Comparison of ENCODE assay signal across 8 cellular contexts in the genomic region with DNA sequence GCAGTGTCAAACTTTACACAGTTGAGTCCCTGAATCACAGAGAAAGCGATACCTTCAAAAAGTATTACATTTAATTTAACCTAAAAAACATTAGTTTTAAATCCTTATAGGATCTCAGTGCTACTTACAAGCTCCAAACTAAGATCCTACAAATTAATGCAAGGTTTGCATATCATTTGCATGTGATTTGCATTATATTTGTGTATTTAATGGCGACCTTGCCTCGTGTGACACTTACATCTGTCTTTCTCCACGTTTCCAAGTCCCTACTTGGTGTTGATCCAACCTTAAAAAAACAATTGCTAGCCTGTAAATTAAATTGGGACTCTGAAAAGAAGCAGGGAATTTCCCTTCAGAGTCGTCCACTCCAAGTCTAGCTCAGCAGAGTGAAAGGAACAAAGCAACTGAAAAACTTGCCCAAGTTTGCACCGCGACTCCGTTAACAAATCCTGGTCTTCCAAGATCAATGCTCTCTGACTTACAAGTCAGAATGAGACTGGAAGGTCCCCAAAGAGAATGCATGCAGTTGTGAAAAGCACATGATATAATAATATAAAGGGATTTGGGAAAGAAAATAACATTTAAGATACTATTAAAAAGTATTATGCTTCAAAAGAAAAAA. TPM values are rescaled to one million over a fixed set of nuclear protein-coding genes. Genes with fewer than 3 reads are reported as not detected.
DNase-seq lines count a peak whose midpoint lies in the region; ATAC-seq and TF ChIP-seq lines count a peak whose summit lies in the region.

No MANE protein-coding gene starts in this region.

- DNase-seq in CD8-positive, alpha-beta T cell: no peak
- DNase-seq in NCI-H526 treated with DMSO at 0.1 percent for 48 hours (lab: John Stamatoyannopoulos, UW): peak; percentile 99
- no peak for DNase-seq in effector memory CD8-positive, alpha-beta T cell
- no peak for DNase-seq in GM20000 (ENCODE audit: low spot score)
- DNase-seq in foreskin keratinocyte: no peak

- TF ChIP-seq CTCF in CD8-positive, alpha-beta T cell (IDR thresholded peaks at IDR 0.05): no peak
- TF ChIP-seq CTCF in neutrophil (IDR thresholded peaks at IDR 0.05): no peak
- TF ChIP-seq CTCF in GM20000 (IDR thresholded peaks at IDR 0.05; ENCODE audit: extremely low read depth, missing control alignments): no peak
- TF ChIP-seq CTCF in foreskin keratinocyte (conservative IDR thresholded peaks at IDR 0.05): no peak

- no peak overlapping the region for H3K27ac ChIP-seq in CD8-positive, alpha-beta T cell (ENCODE audit: low read depth, low read length)
- peak overlapping the region; percentile 78 for H3K27ac ChIP-seq in neutrophil
- H3K27ac ChIP-seq in foreskin keratinocyte: no peak overlapping the region

- CTCF ChIA-PET in CD8-positive, alpha-beta T cell (lab: Charles Lee): interaction anchor here (0.9 to 3.9 kb wide), 9 partner anchors 11 to 69 kb away, joined by 3 to 22 read pairs (median 8); no protein-coding TSS in a partner anchor

- H3K4me1 Mint-ChIP-seq in CD8-positive, alpha-beta T cell (ENCODE audit: low read depth): peaks cover 41% of the 10 kb centered on the region
- H3K4me1 Mint-ChIP-seq in effector memory CD8-positive, alpha-beta T cell (ENCODE audit: low read depth in 2 of 2): peaks cover 42 to 51% of the 10 kb centered on the region in 2 donors

- no peaks in the 10 kb centered on the region for H3K36me3 ChIP-seq in CD8-positive, alpha-beta T cell (ENCODE audit: insufficient read depth, low read length)
- H3K36me3 ChIP-seq in neutrophil: no peaks in the 10 kb centered on the region

- POLR2A ChIA-PET in CD8-positive, alpha-beta T cell (lab: Charles Lee): interaction anchor here (0.6 to 8.2 kb wide), 16 partner anchors 10 to 194 kb away, joined by 3 to 100 read pairs (median 6); partner anchors contain the start of genes KAT7 and SLC35B1

- H3K27me3 ChIP-seq in CD8-positive, alpha-beta T cell (ENCODE audit: insufficient read depth, low read length): no peaks in the 10 kb centered on the region
- H3K27me3 ChIP-seq in neutrophil (no peaks in the 10 kb centered on the region), foreskin keratinocyte (peaks cover 14% of the 10 kb centered on the region)

- intact Hi-C loops in CD8-positive, alpha-beta T cell (cut with DNase I, micrococcal nuclease): loop anchor here (1.0 to 5.0 kb wide), 5 partner anchors 24 to 822 kb away; partner anchors contain the start of genes KAT7 (in 2 of the 2), SNF8 (in 1 of the 2) and SPOP (in 1 of the 2)

- no peaks in the 10 kb centered on the region for H3K9me3 Mint-ChIP-seq in CD8-positive, alpha-beta T cell
- no peaks in the 10 kb centered on the region for H3K9me3 Mint-ChIP-seq in effector memory CD8-positive, alpha-beta T cell

- no peaks in the 10 kb centered on the region for H3K27me3 Mint-ChIP-seq in CD8-positive, alpha-beta T cell (ENCODE audit: low read depth)
- no peaks in the 10 kb centered on the region for H3K27me3 Mint-ChIP-seq in effector memory CD8-positive, alpha-beta T cell

- peak overlapping the region; percentile 84 for H3K4me3 Mint-ChIP-seq in CD8-positive, alpha-beta T cell
- peak overlapping the region; percentile 95 to 97 for H3K4me3 Mint-ChIP-seq in effector memory CD8-positive, alpha-beta T cell

- H3K27ac Mint-ChIP-seq in CD8-positive, alpha-beta T cell: peak overlapping the region; percentile 76
- peak overlapping the region; percentile 95 to 99 for H3K27ac Mint-ChIP-seq in effector memory CD8-positive, alpha-beta T cell

- H3K9me3 ChIP-seq in CD8-positive, alpha-beta T cell (ENCODE audit: low read length): no peaks in the 10 kb centered on the region
- H3K9me3 ChIP-seq in neutrophil: no peaks in the 10 kb centered on the region

- no peak overlapping the region for H3K4me3 ChIP-seq in CD8-positive, alpha-beta T cell (ENCODE audit: low read depth, low read length)
- H3K4me3 ChIP-seq in neutrophil (ENCODE audit: low read depth in 1 of 2, low read length in 1 of 2): peak overlapping the region; percentile 75 to 79

- H3K36me3 Mint-ChIP-seq in CD8-positive, alpha-beta T cell: peaks cover 22% of the 10 kb centered on the region
- peaks cover 24% of the 10 kb centered on the region for H3K36me3 Mint-ChIP-seq in effector memory CD8-positive, alpha-beta T cell (ENCODE audit: insufficient read depth)

- no peak for ATAC-seq in CD8-positive, alpha-beta T cell
- ATAC-seq in effector memory CD8-positive, alpha-beta T cell (replicated peaks): no peak
- ATAC-seq in GM21381 (IDR thresholded peaks at IDR 0.05; ENCODE audit: unreplicated experiment) (no peak), foreskin keratinocyte (no peak), GM18907 (IDR thresholded peaks at IDR 0.05; ENCODE audit: unreplicated experiment) (no peak)

- H3K4me1 ChIP-seq in CD8-positive, alpha-beta T cell (ENCODE audit: insufficient read depth, low read length): peaks cover 35% of the 10 kb centered on the region
- H3K4me1 ChIP-seq in neutrophil (ENCODE audit: control insufficient read depth in 1 of 2, insufficient read depth in 1 of 2, low read depth in 1 of 2, low read length in 1 of 2): peaks cover 24 to 32% of the 10 kb centered on the region in 2 experiments
- peaks cover 4% of the 10 kb centered on the region for H3K4me1 ChIP-seq in foreskin keratinocyte

RNA-seq across cellular contexts. Expression of gene FAM117A, which starts 0.7 kb away (rescaled TPM):
- 10 to 100 TPM; 23.4 to 28.7 TPM for total RNA-seq in CD8-positive, alpha-beta T cell
- 6.9 and 7.2 TPM in 2 replicates for total RNA-seq in foreskin keratinocyte
- polyA plus RNA-seq in foreskin keratinocyte: 6.9 and 8.3 TPM in 2 replicates

RNA-seq across cellular contexts. Expression of gene KAT7, which starts 23.8 kb away (rescaled TPM):
- 100 to 1,000 TPM; 170 to 189 TPM for total RNA-seq in CD8-positive, alpha-beta T cell
- total RNA-seq in foreskin keratinocyte: 28.6 and 30.4 TPM in 2 replicates
- 10.3 and 13.2 TPM in 2 replicates for polyA plus RNA-seq in foreskin keratinocyte

RNA-seq across cellular contexts. Expression of gene SLC35B1, which starts 56.9 kb away (rescaled TPM):
- total RNA-seq in CD8-positive, alpha-beta T cell: 10 to 100 TPM; 57.7 to 64.2 TPM
- total RNA-seq in foreskin keratinocyte: 65.8 and 75.4 TPM in 2 replicates
- 83.5 and 91.5 TPM in 2 replicates for polyA plus RNA-seq in foreskin keratinocyte
